In the genomic region with DNA sequence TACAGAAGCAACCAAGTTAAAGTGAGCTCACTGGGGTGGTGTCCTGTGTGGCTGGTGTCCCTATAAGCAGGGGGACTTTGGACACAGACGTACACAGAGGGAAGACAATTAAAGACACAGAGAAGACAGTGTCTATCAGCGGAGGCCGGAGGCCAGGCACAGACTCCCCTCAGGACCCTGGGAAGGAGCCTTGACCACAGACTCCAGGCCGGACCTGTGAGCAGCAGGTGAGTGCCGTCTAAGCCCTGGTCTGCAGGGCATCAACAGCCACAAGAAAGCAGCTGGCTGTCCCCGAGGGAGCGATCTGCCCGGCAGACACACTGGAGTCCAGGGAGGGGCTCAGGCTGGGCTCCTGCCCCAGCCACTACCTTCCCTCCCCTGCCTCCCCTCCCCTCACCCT, we compare ENCODE assay signal across 16 cellular contexts.
"Had no signal": no experiment of that assay in that cellular context is flagged by ENCODE, and none has a peak within 500 bp of the region (broad histone marks: within the 10 kb centered on the region; RNA-seq: fewer than 3 reads in every experiment).

No MANE protein-coding gene starts in this region.

- H3K36me3 ChIP-seq: breast epithelium, gastrocnemius medialis, heart left ventricle, right lobe of liver, SJCRH30 had no signal

- H3K9me3 ChIP-seq: gastrocnemius medialis, psoas muscle, right lobe of liver, SJCRH30, testis had no signal

- H3K4me3 Mint-ChIP-seq: activated B cell treated with CpG ODN at 0.5 μM for 24 hours; activated CD8-positive, alpha-beta T cell treated with anti-CD3 and anti-CD28 coated beads, Interleukin-2, amount 10 ng/mL, durations not matched to agents 7 days and 5 days; memory B cell; nephron; stimulated activated naive CD8-positive, alpha-beta T cell treated with anti-CD3 and anti-CD28 coated beads, Interleukin-15, Interleukin-2, amounts not matched to agents 100 ng/mL and 50 ng/mL, for 24 hours had no signal

- H3K27ac ChIP-seq: breast epithelium, gastrocnemius medialis, heart left ventricle, psoas muscle, right lobe of liver, SJCRH30, testis had no signal

- H3K36me3 Mint-ChIP-seq: memory B cell had no signal

- H3K27me3 Mint-ChIP-seq: activated B cell treated with CpG ODN at 0.5 μM for 24 hours; stimulated activated naive CD8-positive, alpha-beta T cell treated with anti-CD3 and anti-CD28 coated beads, Interleukin-15, Interleukin-2, amounts not matched to agents 100 ng/mL and 50 ng/mL, for 24 hours had no signal

- H3K4me1 Mint-ChIP-seq: activated B cell treated with CpG ODN at 0.5 μM for 24 hours, memory B cell had no signal

- H3K27ac Mint-ChIP-seq: activated B cell treated with CpG ODN at 0.5 μM for 24 hours; activated CD8-positive, alpha-beta T cell treated with anti-CD3 and anti-CD28 coated beads, Interleukin-2, amount 10 ng/mL, durations not matched to agents 7 days and 5 days; activated T-helper 2 cell treated with anti-CD3 and anti-CD28 coated beads, Interferon-gamma antibody, Interleukin-2, Interleukin-4, amounts not matched to agents 10 μg/mL and 5 μg/mL and 100 μg/mL, durations not matched to agents 14 hours and 24 hours and 36 hours; memory B cell; nephron; stimulated activated naive CD8-positive, alpha-beta T cell treated with anti-CD3 and anti-CD28 coated beads, Interleukin-15, Interleukin-2, amounts not matched to agents 100 ng/mL and 50 ng/mL, for 24 hours had no signal

- H3K4me3 ChIP-seq: breast epithelium, gastrocnemius medialis, heart left ventricle, psoas muscle, right lobe of liver, SJCRH30, testis had no signal

- H3K27me3 ChIP-seq: gastrocnemius medialis, right lobe of liver, SJCRH30, testis had no signal

- H3K4me1 ChIP-seq: breast epithelium, gastrocnemius medialis, psoas muscle, right lobe of liver, testis had no signal

- H3K9me3 Mint-ChIP-seq: activated B cell treated with CpG ODN at 0.5 μM for 24 hours; activated T-helper 2 cell treated with anti-CD3 and anti-CD28 coated beads, Interferon-gamma antibody, Interleukin-2, Interleukin-4, amounts not matched to agents 10 μg/mL and 5 μg/mL and 100 μg/mL, durations not matched to agents 14 hours and 24 hours and 36 hours; nephron; stimulated activated naive CD8-positive, alpha-beta T cell treated with anti-CD3 and anti-CD28 coated beads, Interleukin-15, Interleukin-2, amounts not matched to agents 100 ng/mL and 50 ng/mL, for 24 hours had no signal

- DNase-seq: activated B cell treated with CpG ODN at 0.5 μM for 24 hours; activated CD4-positive, alpha-beta T cell treated with anti-CD3 and anti-CD28 coated beads for 48 hours; activated CD8-positive, alpha-beta T cell treated with anti-CD3 and anti-CD28 coated beads, Interleukin-2, amount 10 ng/mL, durations not matched to agents 7 days and 5 days; anterior cingulate cortex; psoas muscle; SW 1271; testis had no signal

- ATAC-seq: activated CD8-positive, alpha-beta T cell treated with anti-CD3 and anti-CD28 coated beads, Interleukin-2, amount 10 ng/mL, durations not matched to agents 7 days and 5 days; gastrocnemius medialis; heart left ventricle; psoas muscle; right lobe of liver had no signal
